In genomic region chr3:188239577-188239976, GRCh38 we compare ENCODE assay signal across 27 cellular contexts.
DNase-seq lines count a peak whose midpoint lies in the region; ATAC-seq and TF ChIP-seq lines count a peak whose summit lies in the region.
"Had no signal": no experiment of that assay in that cellular context is flagged by ENCODE, and none has a peak within 500 bp of the region (broad histone marks: within the 10 kb centered on the region; RNA-seq: fewer than 3 reads in every experiment).

No MANE protein-coding gene starts in this region.

- H3K27ac ChIP-seq in esophagus squamous epithelium, result peak overlapping the region in 3 of 4 donors; percentile 46 to 57 (median 56)
- H3K27ac ChIP-seq in sigmoid colon, result peak overlapping the region; percentile 70 to 97 (median 83)
- H3K27ac ChIP-seq: ovary, spleen, vagina had no signal

- POLR2A ChIA-PET in activated CD4-positive, alpha-beta memory T cell treated with anti-CD3 and anti-CD28 coated beads, Interleukin-2, amount 10 ng/mL, durations not matched to agents 7 days and 5 days (lab: Charles Lee), result no interaction called here

- peak overlapping the region; percentile 37 to 55 for H3K27ac Mint-ChIP-seq in natural killer cell
- H3K27ac Mint-ChIP-seq in natural killer cell treated with Interleukin-12 subunit alpha and Interleukin-12 subunit beta and Interleukin-15 and Interleukin-18, amount 100 ng/mL, for 72 hours, result no peak overlapping the region
- no peak overlapping the region for H3K27ac Mint-ChIP-seq in activated CD4-positive, alpha-beta memory T cell treated with anti-CD3 and anti-CD28 coated beads, Interleukin-2, amount 10 ng/mL, durations not matched to agents 7 days and 5 days
- H3K27ac Mint-ChIP-seq: activated CD4-positive, alpha-beta T cell treated with anti-CD3 and anti-CD28 coated beads for 36 hours; activated naive CD8-positive, alpha-beta T cell; nephron; T-helper 17 cell had no signal

- DNase-seq in natural killer cell (no peak), esophagus squamous epithelium (lab: John Stamatoyannopoulos, UW) (no peak), sigmoid colon (no peak), OCI-M2 (lab: John Stamatoyannopoulos, UW; ENCODE audit: unreplicated experiment) (no peak), GM03348 (ENCODE audit: low spot score) (no peak), head of caudate nucleus (no peak)
- DNase-seq in natural killer cell treated with Interleukin-12 subunit alpha and Interleukin-12 subunit beta and Interleukin-15 and Interleukin-18, amount 100 ng/mL, for 72 hours (ENCODE audit: low spot score), result no peak
- no peak for DNase-seq in activated CD4-positive, alpha-beta memory T cell treated with anti-CD3 and anti-CD28 coated beads, Interleukin-2, amount 10 ng/mL, durations not matched to agents 7 days and 5 days
- DNase-seq: activated CD4-positive, alpha-beta T cell treated with anti-CD3 and anti-CD28 coated beads for 36 hours; activated T-cell treated with anti-CD3 and anti-CD28 coated beads for 4 hours; aorta; CD8-positive, alpha-beta memory T cell; midbrain; NCI-H1417; NCI-H2081 treated with DMSO at 0.1 percent for 48 hours; NCI-H226; NCI-H774; ovary; SK-N-SH; spleen; T-helper 17 cell had no signal

- TF ChIP-seq POLR2A in esophagus squamous epithelium (IDR thresholded peaks at IDR 0.05), result no peak
- no peak for TF ChIP-seq POLR2A in sigmoid colon (IDR thresholded peaks at IDR 0.05)

- 89 to 92% methylated on average over 1 of the region's 1 CpG for WGBS in esophagus squamous epithelium, 2 donors
- WGBS in sigmoid colon, 2 donors, result 95 to 98% methylated on average over 1 of the region's 1 CpG

- peaks cover 36 to 43% of the 10 kb centered on the region in 2 donors for H3K4me1 Mint-ChIP-seq in natural killer cell
- peaks cover 16 to 23% of the 10 kb centered on the region in 2 donors for H3K4me1 Mint-ChIP-seq in natural killer cell treated with Interleukin-12 subunit alpha and Interleukin-12 subunit beta and Interleukin-15 and Interleukin-18, amount 100 ng/mL, for 72 hours (ENCODE audit: low read depth in 2 of 2)
- H3K4me1 Mint-ChIP-seq in activated CD4-positive, alpha-beta memory T cell treated with anti-CD3 and anti-CD28 coated beads, Interleukin-2, amount 10 ng/mL, durations not matched to agents 7 days and 5 days, result peaks cover 5% of the 10 kb centered on the region

- ATAC-seq in natural killer cell, result no peak
- no peak for ATAC-seq in natural killer cell treated with Interleukin-12 subunit alpha and Interleukin-12 subunit beta and Interleukin-15 and Interleukin-18, amount 100 ng/mL, for 72 hours
- ATAC-seq: activated CD4-positive, alpha-beta T cell treated with anti-CD3 and anti-CD28 coated beads for 36 hours; esophagus mucosa; T-helper 17 cell had no signal

- H3K4me3 Mint-ChIP-seq in natural killer cell, result no peak overlapping the region
- no peak overlapping the region for H3K4me3 Mint-ChIP-seq in natural killer cell treated with Interleukin-12 subunit alpha and Interleukin-12 subunit beta and Interleukin-15 and Interleukin-18, amount 100 ng/mL, for 72 hours
- no peak overlapping the region for H3K4me3 Mint-ChIP-seq in activated CD4-positive, alpha-beta memory T cell treated with anti-CD3 and anti-CD28 coated beads, Interleukin-2, amount 10 ng/mL, durations not matched to agents 7 days and 5 days
- H3K4me3 Mint-ChIP-seq: activated CD4-positive, alpha-beta T cell treated with anti-CD3 and anti-CD28 coated beads for 36 hours; activated naive CD8-positive, alpha-beta T cell; CD8-positive, alpha-beta memory T cell; nephron; T-helper 17 cell had no signal

- TF ChIP-seq CTCF in natural killer cell (IDR thresholded peaks at IDR 0.05) (no peak), esophagus squamous epithelium (IDR thresholded peaks at IDR 0.05) (no peak), sigmoid colon (IDR thresholded peaks at IDR 0.05) (no peak)

- H3K36me3 ChIP-seq in esophagus squamous epithelium, result peaks cover 0 to 5% (median 0%) of the 10 kb centered on the region in 3 donors
- peaks cover 0 to 6% (median 0%) of the 10 kb centered on the region in 4 donors for H3K36me3 ChIP-seq in sigmoid colon
- H3K36me3 ChIP-seq: cardiac muscle cell, ovary, spleen, vagina had no signal

- no peaks in the 10 kb centered on the region for H3K9me3 Mint-ChIP-seq in natural killer cell
- H3K9me3 Mint-ChIP-seq in natural killer cell treated with Interleukin-12 subunit alpha and Interleukin-12 subunit beta and Interleukin-15 and Interleukin-18, amount 100 ng/mL, for 72 hours, result peaks cover 4% of the 10 kb centered on the region
- no peaks in the 10 kb centered on the region for H3K9me3 Mint-ChIP-seq in activated CD4-positive, alpha-beta memory T cell treated with anti-CD3 and anti-CD28 coated beads, Interleukin-2, amount 10 ng/mL, durations not matched to agents 7 days and 5 days
- H3K9me3 Mint-ChIP-seq: CD8-positive, alpha-beta memory T cell; IgD-negative memory B cell; nephron had no signal

- TF ChIP-seq EP300 in sigmoid colon (IDR thresholded peaks at IDR 0.05), result no peak

- no peak overlapping the region for H3K4me3 ChIP-seq in esophagus squamous epithelium
- no peak overlapping the region for H3K4me3 ChIP-seq in sigmoid colon
- H3K4me3 ChIP-seq: cardiac muscle cell, ovary, spleen, vagina had no signal

- no peaks in the 10 kb centered on the region for H3K27me3 Mint-ChIP-seq in natural killer cell (ENCODE audit: low read depth in 2 of 2)
- no peaks in the 10 kb centered on the region for H3K27me3 Mint-ChIP-seq in natural killer cell treated with Interleukin-12 subunit alpha and Interleukin-12 subunit beta and Interleukin-15 and Interleukin-18, amount 100 ng/mL, for 72 hours
- no peaks in the 10 kb centered on the region for H3K27me3 Mint-ChIP-seq in activated CD4-positive, alpha-beta memory T cell treated with anti-CD3 and anti-CD28 coated beads, Interleukin-2, amount 10 ng/mL, durations not matched to agents 7 days and 5 days
- H3K27me3 Mint-ChIP-seq: activated CD4-positive, alpha-beta T cell treated with anti-CD3 and anti-CD28 coated beads for 36 hours; activated naive CD8-positive, alpha-beta T cell; T-helper 17 cell had no signal

- H3K4me1 ChIP-seq in esophagus squamous epithelium (peaks cover 0 to 47% (median 12%) of the 10 kb centered on the region in 3 donors), sigmoid colon (peaks cover 0 to 97% (median 87%) of the 10 kb centered on the region in 4 donors)

- H3K27me3 ChIP-seq in esophagus squamous epithelium (no peaks in the 10 kb centered on the region), sigmoid colon (no peaks in the 10 kb centered on the region)
- H3K27me3 ChIP-seq: cardiac muscle cell, ovary, spleen, vagina had no signal

- H3K36me3 Mint-ChIP-seq in natural killer cell, result no peaks in the 10 kb centered on the region
- no peaks in the 10 kb centered on the region for H3K36me3 Mint-ChIP-seq in natural killer cell treated with Interleukin-12 subunit alpha and Interleukin-12 subunit beta and Interleukin-15 and Interleukin-18, amount 100 ng/mL, for 72 hours
- H3K36me3 Mint-ChIP-seq in activated CD4-positive, alpha-beta memory T cell treated with anti-CD3 and anti-CD28 coated beads, Interleukin-2, amount 10 ng/mL, durations not matched to agents 7 days and 5 days (ENCODE audit: low read depth), result peaks cover 17% of the 10 kb centered on the region

- intact Hi-C loops in natural killer cell (cut with micrococcal nuclease) (no loop called here), esophagus squamous epithelium (cut with DNase I) (no loop called here), sigmoid colon (cut with DNase I) (no loop called here), head of caudate nucleus (cut with DNase I) (no loop called here)

- CTCF ChIA-PET in activated CD4-positive, alpha-beta memory T cell treated with anti-CD3 and anti-CD28 coated beads, Interleukin-2, amount 10 ng/mL, durations not matched to agents 7 days and 5 days (lab: Charles Lee), result no interaction called here

- H3K9me3 ChIP-seq in esophagus squamous epithelium (no peaks in the 10 kb centered on the region), sigmoid colon (no peaks in the 10 kb centered on the region)
- H3K9me3 ChIP-seq: ovary, SK-N-SH, spleen, vagina had no signal

Comparison
In these comparisons a context has a peak if more than half of its experiments do, and no peak if none do; other contexts are left out.
1. H3K27ac Mint-ChIP-seq: peak in natural killer cell (2 of 2); none in natural killer cell treated with Interleukin-12 subunit alpha and Interleukin-12 subunit beta and Interleukin-15 and Interleukin-18, amount 100 ng/mL, for 72 hours (0 of 2) and activated CD4-positive, alpha-beta memory T cell treated with anti-CD3 and anti-CD28 coated beads, Interleukin-2, amount 10 ng/mL, durations not matched to agents 7 days and 5 days (single experiment).